In the genomic region with DNA sequence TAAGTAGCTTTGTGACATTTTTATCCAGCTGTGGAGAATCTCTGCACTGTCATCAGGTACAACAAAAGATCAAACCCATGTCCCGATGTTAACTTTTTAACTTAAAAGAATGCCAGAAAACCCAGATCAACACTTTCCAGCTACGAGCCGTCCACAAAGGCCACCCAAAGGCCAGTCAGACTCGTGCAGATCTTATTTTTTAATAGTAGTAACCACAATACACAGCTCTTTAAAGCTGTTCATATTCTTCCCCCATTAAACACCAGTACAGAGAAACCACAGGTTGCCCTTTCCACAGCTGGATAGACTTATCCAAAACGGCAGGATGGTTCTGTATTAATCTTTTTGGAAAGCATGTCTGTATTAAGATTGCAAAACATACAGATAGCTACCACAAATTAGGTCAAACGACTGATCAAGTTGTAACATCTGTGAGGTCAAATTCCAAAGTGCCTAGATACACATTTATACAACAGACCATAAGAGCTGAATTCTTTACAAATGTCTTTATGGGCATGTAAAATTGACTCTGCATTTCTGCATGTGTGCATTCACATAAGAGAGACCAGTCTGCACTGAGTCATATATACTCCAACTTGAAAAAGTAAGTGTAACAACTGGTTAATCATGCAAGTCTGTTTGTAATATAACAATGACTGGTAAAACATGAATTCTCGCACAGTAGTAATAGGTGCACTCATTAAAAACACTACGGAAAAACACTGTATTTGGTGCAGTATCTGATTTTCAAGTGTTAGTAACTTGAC, we compare ENCODE assay signal across 8 cellular contexts. TPM values are rescaled to one million over a fixed set of nuclear protein-coding genes. Genes with fewer than 3 reads are reported as not detected.
DNase-seq lines count a peak whose midpoint lies in the region; ATAC-seq, FAIRE-seq and TF ChIP-seq lines count a peak whose summit lies in the region.

No MANE protein-coding gene starts in this region.

- peaks cover 7% of the 10 kb centered on the region for H3K79me1 ChIP-seq in neuronal stem cell (ENCODE audit: low read depth, low read length)

- H3K4me3 Mint-ChIP-seq in activated naive CD4-positive, alpha-beta T cell treated with anti-CD3 and anti-CD28 coated beads, Interleukin-2, amount 10 ng/mL, durations not matched to agents 7 days and 5 days: peak overlapping the region; percentile 92

- H3K23ac ChIP-seq in neuronal stem cell (ENCODE audit: low read depth, low read length, poor library complexity): no peak overlapping the region

- peaks cover 6% of the 10 kb centered on the region; the same call in 1 of the 2 replicates for H4K20me1 ChIP-seq in SU-DHL-6 (ENCODE audit: low read depth, low read length)

- no peaks in the 10 kb centered on the region for H3K9me2 ChIP-seq in SU-DHL-6 (replicated peaks; ENCODE audit: insufficient read depth, low read length)

- no peak for DNase-seq in activated naive CD4-positive, alpha-beta T cell treated with anti-CD3 and anti-CD28 coated beads, Interleukin-2, amount 10 ng/mL, durations not matched to agents 7 days and 5 days
- DNase-seq in activated naive CD4-positive, alpha-beta T cell treated with anti-CD3 and anti-CD28 coated beads, Interleukin-2, amount 50 U/mL, for 16 hours: no peak
- no peak for DNase-seq in neuronal stem cell (ENCODE audit: low spot score)
- DNase-seq in frontal cortex (ENCODE audit: low spot score in 2 of 2): no peak

- H2BK12ac ChIP-seq in neuronal stem cell (ENCODE audit: low read length): no peak overlapping the region

- H3K27me3 Mint-ChIP-seq in activated naive CD4-positive, alpha-beta T cell treated with anti-CD3 and anti-CD28 coated beads, Interleukin-2, amount 10 ng/mL, durations not matched to agents 7 days and 5 days: no peaks in the 10 kb centered on the region

- no CpG with 5 or more reads among the region's 8 CpGs for WGBS in neuronal stem cell (ENCODE audit: extremely low coverage in 2 of 2, insufficient read length in 2 of 2, insufficient replicate concordance in 1 of 2), 2 donors

- H3K27me3 ChIP-seq in SU-DHL-6 (ENCODE audit: low read length) (no peaks in the 10 kb centered on the region), neuronal stem cell (ENCODE audit: control insufficient read depth in 3 of 3, insufficient read depth in 3 of 3, low read depth in 1 of 3, low read length in 3 of 3) (no peaks in the 10 kb centered on the region)

- no peak overlapping the region for H2BK5ac ChIP-seq in neuronal stem cell (ENCODE audit: low read length)

- ATAC-seq in esophagus mucosa (peak; percentile 3), HG03196 (IDR thresholded peaks at IDR 0.05; ENCODE audit: unreplicated experiment) (no peak), HG03460 (IDR thresholded peaks at IDR 0.05; ENCODE audit: unreplicated experiment) (no peak)

- H2AFZ ChIP-seq in SU-DHL-6 (ENCODE audit: low read depth, low read length, severe bottlenecking): no peak overlapping the region
- H2AFZ ChIP-seq in neuronal stem cell (ENCODE audit: low read length): no peak overlapping the region

- peaks cover 68% of the 10 kb centered on the region for H3K4me1 Mint-ChIP-seq in activated naive CD4-positive, alpha-beta T cell treated with anti-CD3 and anti-CD28 coated beads, Interleukin-2, amount 10 ng/mL, durations not matched to agents 7 days and 5 days

- H3K27ac Mint-ChIP-seq in activated naive CD4-positive, alpha-beta T cell treated with anti-CD3 and anti-CD28 coated beads, Interleukin-2, amount 10 ng/mL, durations not matched to agents 7 days and 5 days: peak overlapping the region; percentile 99

- H3K79me2 ChIP-seq in SU-DHL-6 (ENCODE audit: insufficient read depth, low read length): peaks cover 58% of the 10 kb centered on the region

- H3K9me3 ChIP-seq in SU-DHL-6 (ENCODE audit: insufficient read depth, low read length): no peaks in the 10 kb centered on the region
- H3K9me3 ChIP-seq in neuronal stem cell (replicated peaks in 1 of 2; ENCODE audit: control insufficient read depth in 2 of 2, insufficient read depth in 1 of 2, low read depth in 1 of 2, low read length in 2 of 2): no peaks in the 10 kb centered on the region

- H3K27ac ChIP-seq in SU-DHL-6 (ENCODE audit: low read depth, low read length) (peak overlapping the region; percentile 85), neuronal stem cell (replicated peaks; ENCODE audit: low read length) (no peak overlapping the region)

- no peak for FAIRE-seq in frontal cortex (lab: Jason Lieb, UNC)

- H3F3A ChIP-seq in SU-DHL-6 (ENCODE audit: insufficient read depth): peaks cover 75% of the 10 kb centered on the region

- no peak overlapping the region for H3K14ac ChIP-seq in neuronal stem cell (ENCODE audit: low read length)

- peaks cover 10% of the 10 kb centered on the region; the same call in 1 of the 2 replicates for H3K36me3 ChIP-seq in SU-DHL-6 (ENCODE audit: low read length)
- H3K36me3 ChIP-seq in neuronal stem cell (replicated peaks in 1 of 2; ENCODE audit: control insufficient read depth in 2 of 2, insufficient read depth in 2 of 2, low read length in 2 of 2): peaks cover 3 to 70% of the 10 kb centered on the region in 2 donors

- no peak overlapping the region for H2AK5ac ChIP-seq in neuronal stem cell (ENCODE audit: low read depth, low read length)

- TF ChIP-seq CTCF in SU-DHL-6 (IDR thresholded peaks at IDR 0.05; ENCODE audit: insufficient read depth, low read length, poor library complexity, severe bottlenecking): no peak

- peak overlapping the region; percentile 48 for H3K4me3 ChIP-seq in SU-DHL-6 (ENCODE audit: insufficient read depth, low read length, poor library complexity, severe bottlenecking)
- peak overlapping the region in 1 of 2 donors; percentile 63 for H3K4me3 ChIP-seq in neuronal stem cell (ENCODE audit: low read length in 2 of 2)

- no peak overlapping the region for H3K4ac ChIP-seq in neuronal stem cell (ENCODE audit: low read length)

- peak overlapping the region; percentile 100 for H3K4me2 ChIP-seq in SU-DHL-6 (ENCODE audit: low read depth, low read length, poor library complexity, severe bottlenecking)
- peak overlapping the region; percentile 26 for H3K4me2 ChIP-seq in neuronal stem cell (ENCODE audit: insufficient read depth, low read length, poor library complexity, severe bottlenecking)

- H3K9ac ChIP-seq in SU-DHL-6 (ENCODE audit: low read length) (peak overlapping the region; percentile 73), neuronal stem cell (ENCODE audit: low read depth, low read length, poor library complexity) (no peak overlapping the region)

- H4K91ac ChIP-seq in neuronal stem cell (ENCODE audit: low read depth, low read length, poor library complexity): no peak overlapping the region

- no peak overlapping the region for H2BK15ac ChIP-seq in neuronal stem cell (ENCODE audit: low read length)

- H3K9me3 Mint-ChIP-seq in activated naive CD4-positive, alpha-beta T cell treated with anti-CD3 and anti-CD28 coated beads, Interleukin-2, amount 10 ng/mL, durations not matched to agents 7 days and 5 days: no peaks in the 10 kb centered on the region

- no peak overlapping the region for H2BK120ac ChIP-seq in neuronal stem cell (ENCODE audit: low read depth, low read length)

- peaks cover 15 to 43% of the 10 kb centered on the region in 2 donors for H3K4me1 ChIP-seq in neuronal stem cell (ENCODE audit: control insufficient read depth in 2 of 2, insufficient read depth in 1 of 2, low read depth in 1 of 2, low read length in 2 of 2)

- CTCF ChIA-PET in activated naive CD4-positive, alpha-beta T cell treated with anti-CD3 and anti-CD28 coated beads, Interleukin-2, amount 10 ng/mL, durations not matched to agents 7 days and 5 days (lab: Charles Lee): interaction anchor here (0.6 to 3.5 kb wide), 11 partner anchors 104 to 868 kb away, joined by 3 to 15 read pairs (median 4); no protein-coding TSS in a partner anchor

- no peak overlapping the region for H4K8ac ChIP-seq in neuronal stem cell (ENCODE audit: low read depth, low read length)

- H3K36me3 Mint-ChIP-seq in activated naive CD4-positive, alpha-beta T cell treated with anti-CD3 and anti-CD28 coated beads, Interleukin-2, amount 10 ng/mL, durations not matched to agents 7 days and 5 days: peaks cover 53% of the 10 kb centered on the region

- no peak overlapping the region for H3K18ac ChIP-seq in neuronal stem cell (ENCODE audit: low read length)

RNA-seq across cellular contexts. Expression of gene IRF2BP2, which starts 5.1 kb away (rescaled TPM):
- 78.2 TPM for total RNA-seq in esophagus mucosa
- polyA plus RNA-seq in neuronal stem cell (2013, experiment 1 of 2): 28.8 TPM
- polyA plus RNA-seq in neuronal stem cell (2013, experiment 2 of 2): 29.3 TPM
- total RNA-seq in frontal cortex: 97.0 TPM
